In genomic region chr2:134679740-134680139, GRCh38 we compare ENCODE assay signal across 13 cellular contexts. TPM values are rescaled to one million over a fixed set of nuclear protein-coding genes. Genes with fewer than 3 reads are reported as not detected.
DNase-seq lines count a peak whose midpoint lies in the region; ATAC-seq and TF ChIP-seq lines count a peak whose summit lies in the region.
"Had no signal": no experiment of that assay in that cellular context is flagged by ENCODE, and none has a peak within 500 bp of the region (broad histone marks: within the 10 kb centered on the region; RNA-seq: fewer than 3 reads in every experiment).

No MANE protein-coding gene starts in this region.

- DNase-seq in Daoy (ENCODE audit: low read depth) (peak; percentile 37), NB4 (ENCODE audit: low read depth) (peak; percentile 68), H7 (no peak), sciatic nerve (ENCODE audit: low spot score) (no peak)
- DNase-seq in activated T-cell treated with anti-CD3 and anti-CD28 coated beads, Interleukin-2, amount 50 U/mL, for 24 hours, result peak; percentile 42
- peak in 7 of 9 donors; percentile 45 to 66 (median 60) for DNase-seq in naive thymus-derived CD4-positive, alpha-beta T cell
- DNase-seq: caudate nucleus, kidney, NCI-H2171 had no signal

- TF ChIP-seq CTCF in NB4 (IDR thresholded peaks at IDR 0.05; ENCODE audit: low read depth, low read length), result no peak

- H3K4me3 Mint-ChIP-seq in activated T-cell treated with anti-CD3 and anti-CD28 coated beads, Interleukin-2, amount 50 U/mL, for 24 hours, result no peak overlapping the region
- H3K4me3 Mint-ChIP-seq in naive thymus-derived CD4-positive, alpha-beta T cell, result peak overlapping the region; percentile 26 to 81 (median 62)

- no peaks in the 10 kb centered on the region for H3K9me3 Mint-ChIP-seq in activated T-cell treated with anti-CD3 and anti-CD28 coated beads, Interleukin-2, amount 50 U/mL, for 24 hours
- peaks cover 0 to 10% (median 0%) of the 10 kb centered on the region in 11 donors for H3K9me3 Mint-ChIP-seq in naive thymus-derived CD4-positive, alpha-beta T cell

- H3K27ac Mint-ChIP-seq in activated T-cell treated with anti-CD3 and anti-CD28 coated beads, Interleukin-2, amount 50 U/mL, for 24 hours, result no peak overlapping the region
- H3K27ac Mint-ChIP-seq in naive thymus-derived CD4-positive, alpha-beta T cell, result peak overlapping the region in 7 of 9 donors; percentile 13 to 81 (median 38)

- no peaks in the 10 kb centered on the region for H3K36me3 ChIP-seq in naive thymus-derived CD4-positive, alpha-beta T cell (ENCODE audit: control insufficient read depth in 2 of 3, insufficient read depth in 3 of 3, low read length in 3 of 3)
- no peaks in the 10 kb centered on the region for H3K36me3 ChIP-seq in H7 (replicated peaks; ENCODE audit: control insufficient read depth, insufficient read depth, low read length)
- H3K36me3 ChIP-seq: neutrophil had no signal

- CTCF ChIA-PET in naive thymus-derived CD4-positive, alpha-beta T cell (lab: Charles Lee), result interaction anchor here (1.2 to 1.6 kb wide), 2 partner anchors 9 to 22 kb away, joined by 4 to 5 read pairs; no protein-coding TSS in a partner anchor

- no peak for TF ChIP-seq POLR2A in NB4 (IDR thresholded peaks at IDR 0.05; ENCODE audit: extremely low read depth, insufficient read length)

- peak; percentile 88 for ATAC-seq in naive thymus-derived CD4-positive, alpha-beta T cell
- ATAC-seq in HG02938 (IDR thresholded peaks at IDR 0.05; ENCODE audit: unreplicated experiment) (no peak), GM19351 (IDR thresholded peaks at IDR 0.05; ENCODE audit: unreplicated experiment) (no peak), sciatic nerve (no peak)
- ATAC-seq: Right ventricle myocardium inferior had no signal

- peaks cover 35 to 42% of the 10 kb centered on the region in 2 donors for H3K4me1 ChIP-seq in naive thymus-derived CD4-positive, alpha-beta T cell (ENCODE audit: control insufficient read depth in 2 of 2, insufficient read depth in 2 of 2, low read length in 2 of 2)

- POLR2A ChIA-PET in naive thymus-derived CD4-positive, alpha-beta T cell (lab: Charles Lee), result interaction anchor here (3.5 kb wide), 1 partner anchor 10 kb away, joined by 25 read pairs; no protein-coding TSS in a partner anchor

- no peak overlapping the region for H3K4me3 ChIP-seq in NB4 (ENCODE audit: low read depth, low read length)
- H3K4me3 ChIP-seq in naive thymus-derived CD4-positive, alpha-beta T cell (ENCODE audit: low read length), result peak overlapping the region; percentile 42
- H3K4me3 ChIP-seq in H7 (ENCODE audit: insufficient read depth, low read depth, low read length), result no peak overlapping the region

- no peaks in the 10 kb centered on the region for H3K27me3 ChIP-seq in naive thymus-derived CD4-positive, alpha-beta T cell (ENCODE audit: control insufficient read depth in 2 of 2, insufficient read depth in 2 of 2, low read length in 2 of 2)
- no peaks in the 10 kb centered on the region for H3K27me3 ChIP-seq in H7 (ENCODE audit: control insufficient read depth, insufficient read depth, low read length)
- H3K27me3 ChIP-seq: neutrophil had no signal

- intact Hi-C loops in naive thymus-derived CD4-positive, alpha-beta T cell (cut with micrococcal nuclease), result loop anchor here (1.0 to 10.0 kb wide), 3 partner anchors 9 to 1065 kb away; partner anchors contain the start of genes UBXN4 (in 2 of the 2) and CCNT2 (in 1 of the 2)
- intact Hi-C loops in sciatic nerve (cut with DNase I), result no loop called here

- no peak overlapping the region for H3K27ac ChIP-seq in naive thymus-derived CD4-positive, alpha-beta T cell (ENCODE audit: low read depth, low read length)
- H3K27ac ChIP-seq: neutrophil had no signal

- peaks cover 64% of the 10 kb centered on the region for H3K4me1 Mint-ChIP-seq in activated T-cell treated with anti-CD3 and anti-CD28 coated beads, Interleukin-2, amount 50 U/mL, for 24 hours (ENCODE audit: low read depth)
- H3K4me1 Mint-ChIP-seq in naive thymus-derived CD4-positive, alpha-beta T cell, result peaks cover 38 to 64% (median 54%) of the 10 kb centered on the region in 7 donors

- H3K27me3 Mint-ChIP-seq in activated T-cell treated with anti-CD3 and anti-CD28 coated beads, Interleukin-2, amount 50 U/mL, for 24 hours, result peaks cover 13% of the 10 kb centered on the region
- H3K27me3 Mint-ChIP-seq in naive thymus-derived CD4-positive, alpha-beta T cell, result peaks cover 0 to 12% (median 4%) of the 10 kb centered on the region in 5 donors

- H3K36me3 Mint-ChIP-seq in activated T-cell treated with anti-CD3 and anti-CD28 coated beads, Interleukin-2, amount 50 U/mL, for 24 hours (ENCODE audit: low read depth), result no peaks in the 10 kb centered on the region
- H3K36me3 Mint-ChIP-seq in naive thymus-derived CD4-positive, alpha-beta T cell, result peaks cover 0 to 25% (median 0%) of the 10 kb centered on the region in 5 donors

- no peaks in the 10 kb centered on the region for H3K9me3 ChIP-seq in naive thymus-derived CD4-positive, alpha-beta T cell (ENCODE audit: control insufficient read depth in 2 of 3, low read length in 3 of 3)
- H3K9me3 ChIP-seq: neutrophil had no signal

RNA-seq across cellular contexts. Expression of gene TMEM163, which starts 39.1 kb away (rescaled TPM):
- 0.09 and 0.34 TPM in 2 replicates for total RNA-seq in Daoy (2014; rRNA removed; shearing (Covaris generic))
- total RNA-seq in naive thymus-derived CD4-positive, alpha-beta T cell, result under 1 TPM in 3 of 5 experiments, not detected in 2; 0.21 to 0.71 (median 0.39) TPM
- polyA plus RNA-seq in naive thymus-derived CD4-positive, alpha-beta T cell, result under 1 TPM; 0.13 to 0.21 TPM
- total RNA-seq in H7 (2014; rRNA removed; shearing (Covaris generic)), result 0.14 and 0.26 TPM in 2 replicates
- total RNA-seq in sciatic nerve, result 0.45 TPM

Comparison
In these comparisons a context has a peak if more than half of its experiments do, and no peak if none do; other contexts are left out.
1. DNase-seq: peak in Daoy (single experiment), NB4 (single experiment), activated T-cell treated with anti-CD3 and anti-CD28 coated beads, Interleukin-2, amount 50 U/mL, for 24 hours (single experiment) and naive thymus-derived CD4-positive, alpha-beta T cell (7 of 9); none in H7 (single experiment) and sciatic nerve (single experiment).